8 cellular contexts compared by ENCODE assay signal in genomic region chr6:137102851-137103492, GRCh38. TPM values are rescaled to one million over a fixed set of nuclear protein-coding genes. Genes with fewer than 3 reads are reported as not detected.
DNase-seq lines count a peak whose midpoint lies in the region; ATAC-seq, FAIRE-seq and TF ChIP-seq lines count a peak whose summit lies in the region.

No MANE protein-coding gene starts in this region.

- no peaks in the 10 kb centered on the region for H3K36me3 Mint-ChIP-seq in immature natural killer cell

- H3K27me3 Mint-ChIP-seq in immature natural killer cell (ENCODE audit: low read depth in 3 of 3): peaks cover 0 to 2% (median 0%) of the 10 kb centered on the region in 3 donors

- DNase-seq in immature natural killer cell (peak; percentile 20 to 33 (median 26)), left cardiac atrium (no peak), NCI-H69 (lab: John Stamatoyannopoulos, UW) (no peak), D721Med (ENCODE audit: insufficient read length, low spot score) (no peak)
- no peak for DNase-seq in activated effector memory CD4-positive, alpha-beta T cell treated with anti-CD3 and anti-CD28 coated beads, Interleukin-2, amount 50 U/mL, for 16 hours

- H3K4me3 Mint-ChIP-seq in immature natural killer cell: no peak overlapping the region

- no peak for FAIRE-seq in D721Med (lab: Jason Lieb, UNC)

- ATAC-seq in GM18858 (IDR thresholded peaks at IDR 0.05; ENCODE audit: unreplicated experiment) (peak; percentile 74), GM21515 (IDR thresholded peaks at IDR 0.05; ENCODE audit: unreplicated experiment) (peak; percentile 86), HG03442 (IDR thresholded peaks at IDR 0.05; ENCODE audit: unreplicated experiment) (peak; percentile 81), left cardiac atrium (no peak)

- TF ChIP-seq CTCF in D721Med (IDR thresholded peaks at IDR 0.05; ENCODE audit: insufficient read depth, missing control alignments): no peak

- intact Hi-C loops in left cardiac atrium (cut with DNase I): loop anchor here in 1 of 2 donors (10.0 kb wide), 1 partner anchor 62 kb away; no protein-coding TSS in a partner anchor

- H3K9me3 Mint-ChIP-seq in immature natural killer cell: no peaks in the 10 kb centered on the region

- peak overlapping the region in 2 of 6 donors; percentile 0 to 19 for H3K27ac Mint-ChIP-seq in immature natural killer cell

- peaks cover 32 to 50% of the 10 kb centered on the region in 2 donors for H3K4me1 Mint-ChIP-seq in immature natural killer cell

RNA-seq across cellular contexts. Expression of gene IL20RA, which starts 58.2 kb away (rescaled TPM):
- not detected for polyA plus RNA-seq in immature natural killer cell
- 1 to 10 TPM; 1.0 to 3.5 TPM for total RNA-seq in left cardiac atrium

Comparison
In these comparisons a context has a peak if more than half of its experiments do, and no peak if none do; other contexts are left out.
1. ATAC-seq: peak in GM18858 (single experiment), GM21515 (single experiment) and HG03442 (single experiment); none in left cardiac atrium (0 of 2).
2. DNase-seq: peak in immature natural killer cell (3 of 3); none in activated effector memory CD4-positive, alpha-beta T cell treated with anti-CD3 and anti-CD28 coated beads, Interleukin-2, amount 50 U/mL, for 16 hours (single experiment), left cardiac atrium (single experiment), NCI-H69 (single experiment) and D721Med (single experiment).